Comparison of ENCODE assay signal across 12 cellular contexts in the genomic region with DNA sequence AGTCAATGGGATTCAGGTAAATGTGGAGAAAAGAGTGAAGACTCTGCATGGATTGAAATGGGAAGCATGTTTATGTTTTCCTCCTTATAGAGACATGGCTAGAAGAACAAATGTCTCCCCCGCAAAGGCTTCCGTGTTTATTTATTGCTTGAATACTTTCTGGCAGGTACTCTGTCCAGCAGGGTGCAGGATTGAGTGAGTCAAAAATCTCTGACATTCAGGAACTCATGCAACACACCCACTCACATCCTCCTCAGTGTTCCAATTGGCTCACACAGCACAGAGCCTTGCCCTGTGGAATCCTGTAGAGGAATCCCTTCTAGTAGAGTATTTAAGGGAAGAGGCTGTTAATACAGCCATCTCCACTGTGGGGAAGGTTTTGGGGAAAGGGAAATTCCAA.
DNase-seq lines count a peak whose midpoint lies in the region; ATAC-seq lines count a peak whose summit lies in the region.
"Had no signal": no experiment of that assay in that cellular context is flagged by ENCODE, and none has a peak within 500 bp of the region (broad histone marks: within the 10 kb centered on the region; RNA-seq: fewer than 3 reads in every experiment).

No MANE protein-coding gene starts in this region.

- H3K27ac Mint-ChIP-seq in activated T-cell treated with anti-CD3 and anti-CD28 coated beads, Interleukin-2, amount 50 U/mL, for 24 hours = no peak overlapping the region
- H3K27ac Mint-ChIP-seq: activated T-helper 2 cell treated with anti-CD3 and anti-CD28 coated beads, Interferon-gamma antibody, Interleukin-2, Interleukin-4, amounts not matched to agents 10 μg/mL and 5 μg/mL and 100 μg/mL, durations not matched to agents 14 hours and 24 hours and 36 hours; T-helper 17 cell had no signal

- in situ Hi-C loops in SK-MEL-5 (cut with HindIII; ENCODE audit: low pct_unique_long_range_greater_than_20kb, low sequenced_read_pairs) = no loop called here

- no peaks in the 10 kb centered on the region for H3K9me3 Mint-ChIP-seq in activated T-cell treated with anti-CD3 and anti-CD28 coated beads, Interleukin-2, amount 50 U/mL, for 24 hours
- H3K9me3 Mint-ChIP-seq: activated T-helper 2 cell treated with anti-CD3 and anti-CD28 coated beads, Interferon-gamma antibody, Interleukin-2, Interleukin-4, amounts not matched to agents 10 μg/mL and 5 μg/mL and 100 μg/mL, durations not matched to agents 14 hours and 24 hours and 36 hours had no signal

- DNase-seq in NCI-H1105 treated with DMSO at 0.1 percent for 48 hours (lab: John Stamatoyannopoulos, UW) (peak; percentile 2), NCI-H1105 (lab: John Stamatoyannopoulos, UW) (no peak), SK-MEL-5 (ENCODE audit: low read depth, low spot score) (peak; percentile 68), pons (ENCODE audit: low spot score) (peak; percentile 15), NCI-H1092 (lab: John Stamatoyannopoulos, UW) (no peak), MV-4-11 (lab: John Stamatoyannopoulos, UW) (no peak)
- DNase-seq in activated T-cell treated with anti-CD3 and anti-CD28 coated beads, Interleukin-2, amount 50 U/mL, for 24 hours = no peak
- DNase-seq: cortex of kidney, occipital lobe, T-helper 17 cell had no signal

- H3K4me3 Mint-ChIP-seq in activated T-cell treated with anti-CD3 and anti-CD28 coated beads, Interleukin-2, amount 50 U/mL, for 24 hours = no peak overlapping the region
- H3K4me3 Mint-ChIP-seq: T-helper 17 cell had no signal

- no peaks in the 10 kb centered on the region for H3K4me1 Mint-ChIP-seq in activated T-cell treated with anti-CD3 and anti-CD28 coated beads, Interleukin-2, amount 50 U/mL, for 24 hours (ENCODE audit: low read depth)
- H3K4me1 Mint-ChIP-seq: T-helper 17 cell had no signal

- ATAC-seq in HG02678 (IDR thresholded peaks at IDR 0.05; ENCODE audit: unreplicated experiment) = peak; percentile 68
- ATAC-seq: T-helper 17 cell had no signal

- H3K36me3 Mint-ChIP-seq in activated T-cell treated with anti-CD3 and anti-CD28 coated beads, Interleukin-2, amount 50 U/mL, for 24 hours (ENCODE audit: low read depth) = no peaks in the 10 kb centered on the region

- no peaks in the 10 kb centered on the region for H3K27me3 Mint-ChIP-seq in activated T-cell treated with anti-CD3 and anti-CD28 coated beads, Interleukin-2, amount 50 U/mL, for 24 hours
- H3K27me3 Mint-ChIP-seq: T-helper 17 cell had no signal

Comparison
In these comparisons a context has a peak if more than half of its experiments do, and no peak if none do; other contexts are left out.
1. DNase-seq: peak in NCI-H1105 treated with DMSO at 0.1 percent for 48 hours (single experiment), SK-MEL-5 (single experiment) and pons (single experiment); none in NCI-H1105 (single experiment), NCI-H1092 (single experiment), MV-4-11 (single experiment) and activated T-cell treated with anti-CD3 and anti-CD28 coated beads, Interleukin-2, amount 50 U/mL, for 24 hours (single experiment).